ENCODE assay signal across 19 cellular contexts in the genomic region with DNA sequence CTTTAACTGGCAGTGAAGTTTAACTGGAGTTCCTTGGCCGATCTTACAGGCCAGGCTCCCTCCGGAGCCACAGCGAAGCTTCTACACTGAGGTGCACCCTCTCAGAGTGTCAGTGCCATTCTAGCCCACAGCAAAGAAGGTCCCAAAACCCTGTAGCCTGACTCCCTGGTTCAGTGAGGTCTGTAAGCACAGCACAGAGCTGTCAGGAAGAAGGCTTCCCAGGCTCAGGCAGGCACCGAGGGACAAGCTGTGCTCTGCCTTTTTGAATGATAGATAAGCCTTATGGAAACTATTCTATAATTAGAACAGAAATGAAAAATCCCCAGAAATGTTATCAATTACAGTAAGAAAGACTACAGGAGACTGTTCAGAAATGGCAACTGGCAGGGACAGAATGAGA. TPM values are rescaled to one million over a fixed set of nuclear protein-coding genes. Genes with fewer than 3 reads are reported as not detected.
A peak's percentile ranks its signal among the peaks of the same experiment; 100 is the strongest.
DNase-seq lines count a peak whose midpoint lies in the region; ATAC-seq and TF ChIP-seq lines count a peak whose summit lies in the region.
"Had no signal": no experiment of that assay in that cellular context is flagged by ENCODE, and none has a peak within 500 bp of the region (broad histone marks: within the 10 kb centered on the region; RNA-seq: fewer than 3 reads in every experiment).

No MANE protein-coding gene starts in this region.

- H3K27me3 Mint-ChIP-seq in naive thymus-derived CD4-positive, alpha-beta T cell: peaks cover 0 to 10% (median 0%) of the 10 kb centered on the region in 5 donors
- H3K27me3 Mint-ChIP-seq: activated CD4-positive, alpha-beta T cell treated with anti-CD3 and anti-CD28 coated beads for 36 hours had no signal

- H3K4me1 ChIP-seq in RWPE2 (ENCODE audit: insufficient read depth, poor library complexity, severe bottlenecking) (peaks cover 23% of the 10 kb centered on the region), iPS-18a (ENCODE audit: control insufficient read depth, low read depth, low read length) (no peaks in the 10 kb centered on the region), OCI-LY7 (ENCODE audit: insufficient read depth, low read length, poor library complexity, severe bottlenecking) (no peaks in the 10 kb centered on the region)
- H3K4me1 ChIP-seq in naive thymus-derived CD4-positive, alpha-beta T cell (ENCODE audit: control insufficient read depth in 2 of 2, insufficient read depth in 2 of 2, low read length in 2 of 2): no peaks in the 10 kb centered on the region

- H3K4me2 ChIP-seq in OCI-LY7 (ENCODE audit: low read length): no peak overlapping the region

- H3K27ac Mint-ChIP-seq in stimulated activated effector memory CD8-positive, alpha-beta T cell treated with anti-CD3 and anti-CD28 coated beads, Interleukin-12 subunit alpha, Interleukin-12 subunit beta, amount 100 ng/mL, for 72 hours: peak overlapping the region; percentile 60
- no peak overlapping the region for H3K27ac Mint-ChIP-seq in naive thymus-derived CD4-positive, alpha-beta T cell
- H3K27ac Mint-ChIP-seq: activated CD4-positive, alpha-beta T cell treated with anti-CD3 and anti-CD28 coated beads for 36 hours; immature natural killer cell had no signal

- H3K27ac ChIP-seq in RWPE2 (ENCODE audit: poor library complexity, severe bottlenecking) (peak overlapping the region; percentile 95), epithelial cell of prostate (peak overlapping the region; percentile 72), iPS-18a (ENCODE audit: low read length) (no peak overlapping the region), OCI-LY7 (ENCODE audit: low read depth, low read length, poor library complexity, severe bottlenecking) (no peak overlapping the region)
- H3K27ac ChIP-seq in naive thymus-derived CD4-positive, alpha-beta T cell (ENCODE audit: low read depth, low read length): no peak overlapping the region
- H3K27ac ChIP-seq: HL-60, suprapubic skin had no signal

- H3K27me3 ChIP-seq in RWPE2 (ENCODE audit: insufficient read depth, poor library complexity, severe bottlenecking) (no peaks in the 10 kb centered on the region), iPS-18a (ENCODE audit: control insufficient read depth, insufficient read depth, low read length) (no peaks in the 10 kb centered on the region)
- H3K27me3 ChIP-seq in naive thymus-derived CD4-positive, alpha-beta T cell (ENCODE audit: control insufficient read depth in 2 of 2, insufficient read depth in 2 of 2, low read length in 2 of 2): no peaks in the 10 kb centered on the region
- H3K27me3 ChIP-seq: suprapubic skin had no signal

- H3K4me3 Mint-ChIP-seq in stimulated activated effector memory CD8-positive, alpha-beta T cell treated with anti-CD3 and anti-CD28 coated beads, Interleukin-12 subunit alpha, Interleukin-12 subunit beta, amount 100 ng/mL, for 72 hours: no peak overlapping the region
- H3K4me3 Mint-ChIP-seq in naive thymus-derived CD4-positive, alpha-beta T cell: no peak overlapping the region
- H3K4me3 Mint-ChIP-seq: activated CD4-positive, alpha-beta T cell treated with anti-CD3 and anti-CD28 coated beads for 36 hours; immature natural killer cell had no signal

- H3K9ac ChIP-seq in iPS-18a (ENCODE audit: low read length): peak overlapping the region; percentile 5

- no peak for ATAC-seq in RWPE2 (ENCODE audit: low read depth)
- peak; percentile 47 for ATAC-seq in stimulated activated effector memory CD8-positive, alpha-beta T cell treated with anti-CD3 and anti-CD28 coated beads, Interleukin-12 subunit alpha, Interleukin-12 subunit beta, amount 100 ng/mL, for 72 hours
- no peak for ATAC-seq in naive thymus-derived CD4-positive, alpha-beta T cell
- ATAC-seq in GM21528 (IDR thresholded peaks at IDR 0.05; ENCODE audit: low FRiP score, unreplicated experiment): no peak
- ATAC-seq in GM21737 (IDR thresholded peaks at IDR 0.05; ENCODE audit: unreplicated experiment): no peak

- no peaks in the 10 kb centered on the region for H3K79me2 ChIP-seq in OCI-LY7 (ENCODE audit: insufficient read depth, low read depth, low read length)

- H3K4me3 ChIP-seq in RWPE2 (ENCODE audit: severe bottlenecking) (no peak overlapping the region), iPS-18a (ENCODE audit: low read length) (no peak overlapping the region), OCI-LY7 (ENCODE audit: low read depth, low read length, poor library complexity, severe bottlenecking) (no peak overlapping the region)
- H3K4me3 ChIP-seq in naive thymus-derived CD4-positive, alpha-beta T cell (ENCODE audit: low read length): no peak overlapping the region
- H3K4me3 ChIP-seq: suprapubic skin had no signal

- no peaks in the 10 kb centered on the region for H3K9me2 ChIP-seq in OCI-LY7 (ENCODE audit: insufficient read depth, low read length)

- H3K36me3 Mint-ChIP-seq in stimulated activated effector memory CD8-positive, alpha-beta T cell treated with anti-CD3 and anti-CD28 coated beads, Interleukin-12 subunit alpha, Interleukin-12 subunit beta, amount 100 ng/mL, for 72 hours: no peaks in the 10 kb centered on the region
- H3K36me3 Mint-ChIP-seq in naive thymus-derived CD4-positive, alpha-beta T cell: no peaks in the 10 kb centered on the region
- H3K36me3 Mint-ChIP-seq: immature natural killer cell had no signal

- no peaks in the 10 kb centered on the region for H3K9me3 Mint-ChIP-seq in stimulated activated effector memory CD8-positive, alpha-beta T cell treated with anti-CD3 and anti-CD28 coated beads, Interleukin-12 subunit alpha, Interleukin-12 subunit beta, amount 100 ng/mL, for 72 hours
- H3K9me3 Mint-ChIP-seq in naive thymus-derived CD4-positive, alpha-beta T cell: no peaks in the 10 kb centered on the region
- H3K9me3 Mint-ChIP-seq: immature natural killer cell had no signal

- no TSS peak for BruUV-seq in OCI-LY7 (replicated peaks; lab: Mats Ljungman, UMichigan)

- H3K4me1 Mint-ChIP-seq in stimulated activated effector memory CD8-positive, alpha-beta T cell treated with anti-CD3 and anti-CD28 coated beads, Interleukin-12 subunit alpha, Interleukin-12 subunit beta, amount 100 ng/mL, for 72 hours: no peaks in the 10 kb centered on the region
- no peaks in the 10 kb centered on the region for H3K4me1 Mint-ChIP-seq in naive thymus-derived CD4-positive, alpha-beta T cell
- H3K4me1 Mint-ChIP-seq: activated CD4-positive, alpha-beta T cell treated with anti-CD3 and anti-CD28 coated beads for 36 hours; immature natural killer cell had no signal

- H3K36me3 ChIP-seq in RWPE2 (ENCODE audit: low read depth) (peaks cover 8% of the 10 kb centered on the region; the same call in 1 of the 2 replicates), iPS-18a (ENCODE audit: control insufficient read depth, low read depth, low read length) (no peaks in the 10 kb centered on the region), OCI-LY7 (ENCODE audit: insufficient read depth, low read length) (no peaks in the 10 kb centered on the region)
- H3K36me3 ChIP-seq in naive thymus-derived CD4-positive, alpha-beta T cell (ENCODE audit: control insufficient read depth in 2 of 3, insufficient read depth in 3 of 3, low read length in 3 of 3): no peaks in the 10 kb centered on the region
- H3K36me3 ChIP-seq: suprapubic skin had no signal

- POLR2A ChIA-PET in naive thymus-derived CD4-positive, alpha-beta T cell (lab: Charles Lee): no interaction called here
- POLR2A ChIA-PET in OCI-LY7 (lab: Charles Lee): no interaction called here

- intact Hi-C loops in naive thymus-derived CD4-positive, alpha-beta T cell (cut with micrococcal nuclease): loop anchor here in 1 of 2 donors (1.0 kb wide), 1 partner anchor 20 kb away; no protein-coding TSS in a partner anchor
- intact Hi-C loops in OCI-LY7 (cut with micrococcal nuclease; ENCODE audit: unreplicated experiment): no loop called here

- H3K9me3 ChIP-seq in RWPE2 (ENCODE audit: severe bottlenecking) (no peaks in the 10 kb centered on the region), iPS-18a (ENCODE audit: control insufficient read depth, low read depth, low read length) (no peaks in the 10 kb centered on the region), OCI-LY7 (ENCODE audit: low read length) (no peaks in the 10 kb centered on the region)
- H3K9me3 ChIP-seq in naive thymus-derived CD4-positive, alpha-beta T cell (ENCODE audit: control insufficient read depth in 2 of 3, low read length in 3 of 3): no peaks in the 10 kb centered on the region
- H3K9me3 ChIP-seq: suprapubic skin had no signal

- no peaks in the 10 kb centered on the region for H4K20me1 ChIP-seq in OCI-LY7 (ENCODE audit: insufficient read depth, low read length)

- H2AFZ ChIP-seq in OCI-LY7 (ENCODE audit: low read length): no peak overlapping the region

- CTCF ChIA-PET in naive thymus-derived CD4-positive, alpha-beta T cell (lab: Charles Lee): no interaction called here
- CTCF ChIA-PET in OCI-LY7 (lab: Charles Lee; ENCODE audit: unreplicated experiment): no interaction called here

- TF ChIP-seq CTCF in RWPE2 (IDR thresholded peaks at IDR 0.05; ENCODE audit: poor library complexity, severe bottlenecking) (no peak), OCI-LY7 (conservative IDR thresholded peaks at IDR 0.05; ENCODE audit: low read length) (no peak)

- no peak for DNase-seq in RWPE2 (ENCODE audit: low spot score)
- no peak for DNase-seq in epithelial cell of prostate (ENCODE audit: low read depth, low spot score)
- DNase-seq in stimulated activated effector memory CD8-positive, alpha-beta T cell treated with anti-CD3 and anti-CD28 coated beads, Interleukin-12 subunit alpha, Interleukin-12 subunit beta, amount 100 ng/mL, for 72 hours (ENCODE audit: low spot score in 2 of 2): no peak
- DNase-seq in naive thymus-derived CD4-positive, alpha-beta T cell: no peak
- no peak for DNase-seq in OCI-LY7 (ENCODE audit: low spot score)
- DNase-seq: activated CD4-positive, alpha-beta T cell treated with anti-CD3 and anti-CD28 coated beads for 36 hours; activated gamma-delta T cell treated with Interleukin-2 at 50 U/mL for 16 hours; cortex of kidney; GF-D8; GOT3; immature natural killer cell; KG1; NCI-H1105; stimulated activated CD4-positive, alpha-beta T cell treated with anti-CD3 and anti-CD28 coated beads, Interleukin-4, amount 100 ng/mL, for 1 hour had no signal

RNA-seq across cellular contexts. Expression of a gene that starts 40.2 kb away (rescaled TPM):
- 1 to 10 TPM; 1.3 to 3.5 (median 1.9) TPM for total RNA-seq in naive thymus-derived CD4-positive, alpha-beta T cell
- 1 to 10 TPM; 1.6 to 1.9 TPM for polyA plus RNA-seq in naive thymus-derived CD4-positive, alpha-beta T cell
- 3.7 and 4.0 TPM in 2 replicates for total RNA-seq in OCI-LY7 (2014; rRNA removed; shearing (Covaris generic))
- 2.2 and 4.3 TPM in 2 replicates for total RNA-seq in OCI-LY7 (2022)

RNA-seq across cellular contexts. Expression of a gene that starts 54.8 kb away (rescaled TPM):
- total RNA-seq in naive thymus-derived CD4-positive, alpha-beta T cell: 10 to 100 TPM; 15.2 to 24.9 (median 22.4) TPM
- 10 to 100 TPM in 1 of 2 donors, 1 to 10 TPM in 1; 5.9 to 10.1 TPM for polyA plus RNA-seq in naive thymus-derived CD4-positive, alpha-beta T cell
- total RNA-seq in OCI-LY7 (2014; rRNA removed; shearing (Covaris generic)): 20.2 and 22.7 TPM in 2 replicates
- total RNA-seq in OCI-LY7 (2022): 23.3 and 24.3 TPM in 2 replicates

Comparison
In these comparisons a context has a peak if more than half of its experiments do, and no peak if none do; other contexts are left out.
1. H3K27ac ChIP-seq: peak in RWPE2 (single experiment) and epithelial cell of prostate (single experiment); none in iPS-18a (single experiment), naive thymus-derived CD4-positive, alpha-beta T cell (single experiment) and OCI-LY7 (single experiment).